Comparison of ENCODE assay signal across 8 cellular contexts in genomic region chr3:113947372-113948014, GRCh38. TPM values are rescaled to one million over a fixed set of nuclear protein-coding genes. Genes with fewer than 3 reads are reported as not detected.
A peak's percentile ranks its signal among the peaks of the same experiment; 100 is the strongest.
DNase-seq lines count a peak whose midpoint lies in the region; ATAC-seq and TF ChIP-seq lines count a peak whose summit lies in the region.

A gene with protein sequence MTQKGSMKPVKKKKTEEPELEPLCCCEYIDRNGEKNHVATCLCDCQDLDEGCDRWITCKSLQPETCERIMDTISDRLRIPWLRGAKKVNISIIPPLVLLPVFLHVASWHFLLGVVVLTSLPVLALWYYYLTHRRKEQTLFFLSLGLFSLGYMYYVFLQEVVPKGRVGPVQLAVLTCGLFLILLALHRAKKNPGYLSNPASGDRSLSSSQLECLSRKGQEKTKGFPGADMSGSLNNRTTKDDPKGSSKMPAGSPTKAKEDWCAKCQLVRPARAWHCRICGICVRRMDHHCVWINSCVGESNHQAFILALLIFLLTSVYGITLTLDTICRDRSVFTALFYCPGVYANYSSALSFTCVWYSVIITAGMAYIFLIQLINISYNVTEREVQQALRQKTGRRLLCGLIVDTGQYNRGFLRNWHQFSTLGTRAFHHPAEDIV (plus strand): TSS chr3:113948013. CDS start chr3:113948803, 790 bp downstream.

- ATAC-seq in HG02623 (IDR thresholded peaks at IDR 0.05; ENCODE audit: unreplicated experiment) = peak; percentile 78
- peak; percentile 79 for ATAC-seq in aorta (ENCODE audit: low FRiP score)

- H3K9me3 ChIP-seq in right atrium auricular region (no peaks in the 10 kb centered on the region), aorta (ENCODE audit: control insufficient read depth, low read length) (no peaks in the 10 kb centered on the region)

- H3K27me3 ChIP-seq in right atrium auricular region (no peaks in the 10 kb centered on the region), aorta (ENCODE audit: control insufficient read depth in 1 of 2, insufficient read depth in 2 of 2, low read length in 1 of 2) (no peaks in the 10 kb centered on the region)

- no peak for TF ChIP-seq CTCF in GM12865 (IDR thresholded peaks at IDR 0.05; ENCODE audit: insufficient read depth, low read depth, low read length, missing control alignments)
- TF ChIP-seq CTCF in right atrium auricular region (IDR thresholded peaks at IDR 0.05) = no peak

- peak; percentile 71 for DNase-seq in GM12865 (ENCODE audit: low read depth)
- peak; percentile 75 for DNase-seq in NCI-H1105 (lab: John Stamatoyannopoulos, UW)
- DNase-seq in SW480 (ENCODE audit: low spot score) = peak; percentile 83
- DNase-seq in amniotic stem cell (lab: John Stamatoyannopoulos, UW) = peak; percentile 4
- no peak for DNase-seq in right atrium auricular region (ENCODE audit: low spot score)
- peak; percentile 50 for DNase-seq in renal cortical epithelial cell (ENCODE audit: low read depth)
- peak; percentile 63 to 90 for DNase-seq in aorta

- H3K4me1 ChIP-seq in right atrium auricular region = peaks cover 0 to 10% of the 10 kb centered on the region in 2 donors
- no peaks in the 10 kb centered on the region for H3K4me1 ChIP-seq in aorta (ENCODE audit: control insufficient read depth in 1 of 2, insufficient read depth in 2 of 2, low read length in 2 of 2)

- H3K27ac ChIP-seq in right atrium auricular region (peak within 1 kb of the TSS; percentile 1 to 43), aorta (ENCODE audit: low read depth in 1 of 2, low read length in 2 of 2) (peak within 1 kb of the TSS in 1 of 2 donors; percentile 21)

- intact Hi-C loops in aorta (cut with DNase I) = loop anchor here in 1 of 2 donors (5.0 kb wide), 1 partner anchor 110 kb away; the partner anchor contains the start of genes CCDC191 and QTRT2

- 1% methylated on average over 37 to 80 of the region's 80 CpGs for WGBS in aorta, 2 donors

- no peaks in the 10 kb centered on the region for H3K36me3 ChIP-seq in right atrium auricular region
- no peaks in the 10 kb centered on the region for H3K36me3 ChIP-seq in aorta (ENCODE audit: control insufficient read depth in 1 of 2, insufficient read depth in 2 of 2, low read length in 1 of 2)

- H3K4me3 ChIP-seq in GM12865 (ENCODE audit: low read depth, low read length) (peak within 1 kb of the TSS; percentile 78), right atrium auricular region (peak within 1 kb of the TSS; percentile 69 to 71), aorta (ENCODE audit: low read length in 2 of 2) (peak within 1 kb of the TSS; percentile 58 to 91)

RNA-seq across cellular contexts. Expression of the gene that starts here (rescaled TPM):
- total RNA-seq in right atrium auricular region = 1 to 10 TPM; 1.1 to 2.0 TPM
- total RNA-seq in renal cortical epithelial cell = 6.6 and 14.6 TPM in 2 replicates
- total RNA-seq in aorta = 10 to 100 TPM in 1 of 2 donors, 1 to 10 TPM in 1; 4.1 to 12.7 TPM
- 1 to 10 TPM in 1 of 2 donors, under 1 TPM in 1; 0.75 to 1.5 TPM for polyA plus RNA-seq in aorta
